ENCODE assay signal across 8 cellular contexts in the genomic region with DNA sequence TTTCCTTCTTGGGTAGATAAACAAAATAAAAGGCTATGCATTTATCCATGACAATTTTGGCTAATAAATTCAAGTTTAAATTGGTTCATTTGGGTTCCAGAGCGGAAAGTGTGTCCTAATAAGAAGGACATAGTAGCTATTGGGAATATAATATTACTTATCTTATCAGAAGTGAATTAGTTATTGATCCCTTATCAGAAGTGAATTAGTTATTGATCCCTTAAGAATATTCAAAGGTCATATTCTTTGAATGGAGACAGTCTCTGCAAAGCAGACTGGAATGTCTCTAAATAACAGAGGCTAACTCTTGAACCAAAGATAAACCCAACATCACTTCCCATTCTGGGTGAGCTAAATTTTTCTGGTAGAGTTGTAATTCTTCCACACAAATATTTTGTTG.
"Had no signal": no experiment of that assay in that cellular context is flagged by ENCODE, and none has a peak within 500 bp of the region (broad histone marks: within the 10 kb centered on the region; RNA-seq: fewer than 3 reads in every experiment).

No MANE protein-coding gene starts in this region.

- FAIRE-seq: G401.6, GM12878, GM12891, GM12892, GM18507, GM19239 had no signal

- DNase-seq: GDM1, GF-D8 had no signal

- ATAC-seq: GM12878 had no signal

- H3K4me3 ChIP-seq: GM12878 had no signal
